In genomic region chr5:157747766-157748700, GRCh38 we compare ENCODE assay signal across 14 cellular contexts. TPM values are rescaled to one million over a fixed set of nuclear protein-coding genes. Genes with fewer than 3 reads are reported as not detected.
A peak's percentile ranks its signal among the peaks of the same experiment; 100 is the strongest.
DNase-seq lines count a peak whose midpoint lies in the region; ATAC-seq and TF ChIP-seq lines count a peak whose summit lies in the region.
"Had no signal": no experiment of that assay in that cellular context is flagged by ENCODE, and none has a peak within 500 bp of the region (broad histone marks: within the 10 kb centered on the region; RNA-seq: fewer than 3 reads in every experiment).

No MANE protein-coding gene starts in this region.

- H3K4me3 ChIP-seq in fibroblast of mammary gland (ENCODE audit: control insufficient read depth, low read depth, low read length) = no peak overlapping the region
- no peak overlapping the region for H3K4me3 ChIP-seq in stomach smooth muscle (ENCODE audit: low read length in 2 of 2)
- no peak overlapping the region for H3K4me3 ChIP-seq in mesendoderm (ENCODE audit: low read length)

- peak overlapping the region in 1 of 2 donors; percentile 48 for H3K4me3 Mint-ChIP-seq in activated T-cell treated with anti-CD3 and anti-CD28 coated beads, Interleukin-2, amount 50 U/mL, for 72 hours
- H3K4me3 Mint-ChIP-seq in T-helper 17 cell = no peak overlapping the region
- H3K4me3 Mint-ChIP-seq: stimulated activated effector memory CD8-positive, alpha-beta T cell treated with anti-CD3 and anti-CD28 coated beads, Interleukin-12 subunit alpha, Interleukin-12 subunit beta, amount 100 ng/mL, for 72 hours had no signal

- H3K79me1 ChIP-seq in mesendoderm (ENCODE audit: low read length) = no peaks in the 10 kb centered on the region

- no peak overlapping the region for H2BK5ac ChIP-seq in mesendoderm (ENCODE audit: low read length)

- TF ChIP-seq CTCF in fibroblast of mammary gland (conservative IDR thresholded peaks at IDR 0.05; ENCODE audit: control insufficient read depth, insufficient read depth, low read depth, low read length) = no peak

- H3K18ac ChIP-seq in mesendoderm (ENCODE audit: low read length) = no peak overlapping the region

- H3K9me3 Mint-ChIP-seq in activated T-cell treated with anti-CD3 and anti-CD28 coated beads, Interleukin-2, amount 50 U/mL, for 72 hours = no peaks in the 10 kb centered on the region
- H3K9me3 Mint-ChIP-seq: stimulated activated effector memory CD8-positive, alpha-beta T cell treated with anti-CD3 and anti-CD28 coated beads, Interleukin-12 subunit alpha, Interleukin-12 subunit beta, amount 100 ng/mL, for 72 hours had no signal

- no peak overlapping the region for H2AK5ac ChIP-seq in mesendoderm (ENCODE audit: low read length)

- H2BK120ac ChIP-seq in mesendoderm (ENCODE audit: low read depth, low read length) = no peak overlapping the region

- H3K27me3 Mint-ChIP-seq in activated T-cell treated with anti-CD3 and anti-CD28 coated beads, Interleukin-2, amount 50 U/mL, for 72 hours (ENCODE audit: low read depth) = no peaks in the 10 kb centered on the region
- no peaks in the 10 kb centered on the region for H3K27me3 Mint-ChIP-seq in T-helper 17 cell

- no CpG with 5 or more reads among the region's 8 CpGs for WGBS in mesendoderm (ENCODE audit: extremely low coverage, insufficient coverage, low lambda C conversion rate)

- peak overlapping the region; percentile 2 for H3K27ac Mint-ChIP-seq in activated T-cell treated with anti-CD3 and anti-CD28 coated beads, Interleukin-2, amount 50 U/mL, for 72 hours
- H3K27ac Mint-ChIP-seq in T-helper 17 cell = peak overlapping the region; percentile 69
- H3K27ac Mint-ChIP-seq: stimulated activated effector memory CD8-positive, alpha-beta T cell treated with anti-CD3 and anti-CD28 coated beads, Interleukin-12 subunit alpha, Interleukin-12 subunit beta, amount 100 ng/mL, for 72 hours had no signal

- H4K8ac ChIP-seq in mesendoderm (ENCODE audit: low read depth, low read length) = no peak overlapping the region

- H3K23ac ChIP-seq in mesendoderm (ENCODE audit: low read length) = no peak overlapping the region

- H4K5ac ChIP-seq in mesendoderm (ENCODE audit: low read length) = no peak overlapping the region

- H3K9me3 ChIP-seq in T-helper 17 cell (ENCODE audit: control insufficient read depth, low read length, poor library complexity, severe bottlenecking) = no peaks in the 10 kb centered on the region
- no peaks in the 10 kb centered on the region for H3K9me3 ChIP-seq in stomach smooth muscle (ENCODE audit: control insufficient read depth in 2 of 2, low read length in 2 of 2)

- H3K27ac ChIP-seq in stomach smooth muscle (ENCODE audit: low read length) (peak overlapping the region; percentile 53), mesendoderm (ENCODE audit: low read depth, low read length) (no peak overlapping the region)

- H3K9ac ChIP-seq in stomach smooth muscle (ENCODE audit: low read length in 2 of 2) = no peak overlapping the region
- no peak overlapping the region for H3K9ac ChIP-seq in mesendoderm (ENCODE audit: low read length)

- H3K4me2 ChIP-seq in mesendoderm (ENCODE audit: low read length) = no peak overlapping the region

- H3K36me3 Mint-ChIP-seq in activated T-cell treated with anti-CD3 and anti-CD28 coated beads, Interleukin-2, amount 50 U/mL, for 72 hours (ENCODE audit: insufficient read depth in 2 of 2) = peaks cover 7 to 9% of the 10 kb centered on the region in 2 donors
- peaks cover 2% of the 10 kb centered on the region for H3K36me3 Mint-ChIP-seq in T-helper 17 cell (ENCODE audit: low read depth)

- no peak overlapping the region for H3K4ac ChIP-seq in mesendoderm (ENCODE audit: low read depth, low read length)

- H3K4me1 ChIP-seq in stomach smooth muscle (ENCODE audit: control insufficient read depth, insufficient read depth, low read length) (peaks cover 16% of the 10 kb centered on the region), mesendoderm (ENCODE audit: control insufficient read depth, low read depth, low read length) (peaks cover 6% of the 10 kb centered on the region)

- H3K36me3 ChIP-seq in stomach smooth muscle (ENCODE audit: control insufficient read depth in 2 of 2, insufficient read depth in 2 of 2, low read length in 2 of 2) (peaks cover 4 to 8% of the 10 kb centered on the region in 2 donors), mesendoderm (ENCODE audit: control insufficient read depth, insufficient read depth, low read length) (no peaks in the 10 kb centered on the region)

- H3K27me3 ChIP-seq in stomach smooth muscle (ENCODE audit: control insufficient read depth in 1 of 2, insufficient read depth in 2 of 2, low read length in 2 of 2) (no peaks in the 10 kb centered on the region), mesendoderm (ENCODE audit: insufficient read depth, low read length, poor library complexity) (no peaks in the 10 kb centered on the region)
- H3K27me3 ChIP-seq: dorsolateral prefrontal cortex had no signal

- no peaks in the 10 kb centered on the region for H3K79me2 ChIP-seq in mesendoderm (ENCODE audit: control insufficient read depth, insufficient read depth, low read length)

- H3K4me1 Mint-ChIP-seq in activated T-cell treated with anti-CD3 and anti-CD28 coated beads, Interleukin-2, amount 50 U/mL, for 72 hours (ENCODE audit: low read depth) = peaks cover 59% of the 10 kb centered on the region
- H3K4me1 Mint-ChIP-seq in T-helper 17 cell = peaks cover 26% of the 10 kb centered on the region

- ATAC-seq in activated T-cell treated with anti-CD3 and anti-CD28 coated beads, Interleukin-2, amount 50 U/mL, for 72 hours (replicated peaks in 1 of 2) = peak in 1 of 2 donors; percentile 8
- ATAC-seq in T-helper 17 cell (no peak), HG03135 (IDR thresholded peaks at IDR 0.05; ENCODE audit: unreplicated experiment) (no peak)
- ATAC-seq in stimulated activated naive CD8-positive, alpha-beta T cell treated with anti-CD3 and anti-CD28 coated beads, Interleukin-15, Interleukin-2, amounts not matched to agents 100 U/mL and 50 U/mL, for 24 hours = no peak
- ATAC-seq: Right ventricle myocardium inferior; stimulated activated effector memory CD8-positive, alpha-beta T cell treated with anti-CD3 and anti-CD28 coated beads, Interleukin-12 subunit alpha, Interleukin-12 subunit beta, amount 100 ng/mL, for 72 hours had no signal

- no peak for DNase-seq in activated T-cell treated with anti-CD3 and anti-CD28 coated beads, Interleukin-2, amount 50 U/mL, for 72 hours
- no peak for DNase-seq in activated T-cell treated with anti-CD3 and anti-CD28 coated beads, Interleukin-2, amount 50 U/mL, for 1 hour
- DNase-seq in T-helper 17 cell (no peak), fibroblast of mammary gland (ENCODE audit: low read depth) (peak; percentile 24), mesendoderm (no peak)
- DNase-seq in stimulated activated naive CD8-positive, alpha-beta T cell treated with anti-CD3 and anti-CD28 coated beads, Interleukin-15, Interleukin-2, amounts not matched to agents 100 U/mL and 50 U/mL, for 24 hours = no peak
- DNase-seq: activated gamma-delta T cell treated with Interleukin-2 at 50 U/mL for 16 hours, NCI-H1105, occipital lobe had no signal

- no peak overlapping the region for H3K56ac ChIP-seq in mesendoderm (ENCODE audit: low read length)

- no peak overlapping the region for H2BK15ac ChIP-seq in mesendoderm (replicated peaks; ENCODE audit: low read depth)

RNA-seq across cellular contexts. Expression of gene LSM11, which starts 4.5 kb away (rescaled TPM):
- total RNA-seq in activated T-cell treated with anti-CD3 and anti-CD28 coated beads, Interleukin-2, amount 50 U/mL, for 72 hours = 1 to 10 TPM; 6.7 to 7.4 TPM
- total RNA-seq in T-helper 17 cell = 1 to 10 TPM; 1.0 to 1.4 TPM
- 1.5 TPM for polyA plus RNA-seq in mesendoderm (2013, experiment 1 of 2)
- polyA plus RNA-seq in mesendoderm (2013, experiment 2 of 2) = 1.5 TPM

RNA-seq across cellular contexts. Expression of gene THG1L, which starts 16.8 kb away (rescaled TPM):
- total RNA-seq in activated T-cell treated with anti-CD3 and anti-CD28 coated beads, Interleukin-2, amount 50 U/mL, for 72 hours = 10 to 100 TPM; 33.4 to 35.7 TPM
- total RNA-seq in T-helper 17 cell = 1 to 10 TPM; 5.2 to 5.5 TPM
- polyA plus RNA-seq in mesendoderm (2013, experiment 1 of 2) = 13.7 TPM
- 12.8 TPM for polyA plus RNA-seq in mesendoderm (2013, experiment 2 of 2)

Comparison
In these comparisons a context has a peak if more than half of its experiments do, and no peak if none do; other contexts are left out.
1. RNA of gene THG1L, which starts 16.8 kb away (total RNA-seq): 33.4 to 35.7 TPM in activated T-cell treated with anti-CD3 and anti-CD28 coated beads, Interleukin-2, amount 50 U/mL, for 72 hours; 5.2 to 5.5 TPM in T-helper 17 cell; every median in the first group is over 4 times any median in the second.